14 cellular contexts compared by ENCODE assay signal in genomic region chr7:6237002-6237401, GRCh38.
"Had no signal": no experiment of that assay in that cellular context is flagged by ENCODE, and none has a peak within 500 bp of the region (broad histone marks: within the 10 kb centered on the region; RNA-seq: fewer than 3 reads in every experiment).

No MANE protein-coding gene starts in this region.

- H3K36me3 Mint-ChIP-seq: natural killer cell treated with Interleukin-12 subunit alpha and Interleukin-12 subunit beta and Interleukin-15 and Interleukin-18, amount 100 ng/mL, for 72 hours; stimulated activated effector memory CD8-positive, alpha-beta T cell treated with anti-CD3 and anti-CD28 coated beads, Interleukin-12 subunit alpha, Interleukin-12 subunit beta, amount 100 ng/mL, for 72 hours had no signal

- H3K9me3 Mint-ChIP-seq: activated naive CD8-positive, alpha-beta T cell treated with anti-CD3 and anti-CD28 coated beads, Interleukin-2, amount 50 U/mL, for 24 hours; endodermal cell; natural killer cell treated with Interleukin-12 subunit alpha and Interleukin-12 subunit beta and Interleukin-15 and Interleukin-18, amount 100 ng/mL, for 72 hours; stimulated activated effector memory CD8-positive, alpha-beta T cell treated with anti-CD3 and anti-CD28 coated beads, Interleukin-12 subunit alpha, Interleukin-12 subunit beta, amount 100 ng/mL, for 72 hours had no signal

- H3K9me3 ChIP-seq: breast epithelium, gastrocnemius medialis, sigmoid colon had no signal

- H3K4me3 ChIP-seq: breast epithelium, gastrocnemius medialis, hepatocyte, sigmoid colon had no signal

- H3K4me1 ChIP-seq: breast epithelium had no signal

- DNase-seq: activated CD4-positive, alpha-beta T cell treated with anti-CD3 and anti-CD28 coated beads, Interleukin-2, amount 50 U/mL, for 4 hours; activated CD4-positive, CD25-positive, alpha-beta regulatory T cell treated with anti-CD3 and anti-CD28 coated beads, Interleukin-2, amount 50 U/mL, for 72 hours; activated naive CD4-positive, alpha-beta T cell treated with Interleukin-2 at 50 U/mL for 16 hours; activated naive CD8-positive, alpha-beta T cell treated with anti-CD3 and anti-CD28 coated beads, Interleukin-2, amount 50 U/mL, for 24 hours; activated T-cell treated with anti-CD3 and anti-CD28 coated beads for 4 hours; aorta; endodermal cell; gastrocnemius medialis; mesendoderm; sigmoid colon had no signal

- H3K27me3 ChIP-seq: breast epithelium, gastrocnemius medialis, hepatocyte, sigmoid colon had no signal

- ATAC-seq: activated naive CD8-positive, alpha-beta T cell treated with anti-CD3 and anti-CD28 coated beads, Interleukin-2, amount 50 U/mL, for 24 hours; gastrocnemius medialis; natural killer cell treated with Interleukin-12 subunit alpha and Interleukin-12 subunit beta and Interleukin-15 and Interleukin-18, amount 100 ng/mL, for 72 hours; stimulated activated effector memory CD8-positive, alpha-beta T cell treated with anti-CD3 and anti-CD28 coated beads, Interleukin-12 subunit alpha, Interleukin-12 subunit beta, amount 100 ng/mL, for 72 hours had no signal

- H3K36me3 ChIP-seq: breast epithelium, gastrocnemius medialis, sigmoid colon had no signal

- H3K27ac Mint-ChIP-seq: activated naive CD8-positive, alpha-beta T cell treated with anti-CD3 and anti-CD28 coated beads, Interleukin-2, amount 50 U/mL, for 24 hours; endodermal cell; natural killer cell treated with Interleukin-12 subunit alpha and Interleukin-12 subunit beta and Interleukin-15 and Interleukin-18, amount 100 ng/mL, for 72 hours had no signal

- H3K4me3 Mint-ChIP-seq: activated naive CD8-positive, alpha-beta T cell treated with anti-CD3 and anti-CD28 coated beads, Interleukin-2, amount 50 U/mL, for 24 hours; endodermal cell; natural killer cell treated with Interleukin-12 subunit alpha and Interleukin-12 subunit beta and Interleukin-15 and Interleukin-18, amount 100 ng/mL, for 72 hours; stimulated activated effector memory CD8-positive, alpha-beta T cell treated with anti-CD3 and anti-CD28 coated beads, Interleukin-12 subunit alpha, Interleukin-12 subunit beta, amount 100 ng/mL, for 72 hours had no signal

- H3K27ac ChIP-seq: breast epithelium, gastrocnemius medialis, hepatocyte, sigmoid colon had no signal
